ENCODE assay signal across 16 cellular contexts in the genomic region with DNA sequence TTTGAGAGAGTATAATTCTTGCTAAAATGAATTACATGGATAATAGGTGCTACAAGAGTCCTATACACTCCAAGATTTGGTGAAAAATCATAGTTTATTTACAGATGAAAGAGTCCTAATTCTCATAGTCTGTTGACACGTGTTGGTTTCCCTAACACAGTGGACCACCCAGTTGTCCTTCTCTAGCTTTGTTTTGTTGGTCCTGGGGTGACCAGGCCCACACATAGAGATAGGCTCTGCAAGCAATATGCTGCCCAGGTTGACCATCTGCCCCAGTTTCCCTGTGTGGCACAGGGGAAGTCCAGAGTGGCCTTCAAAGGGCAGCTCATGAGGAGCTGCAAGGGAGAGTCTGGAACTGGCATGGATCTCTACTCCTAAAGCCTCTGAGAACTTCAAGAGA.
DNase-seq lines count a peak whose midpoint lies in the region; ATAC-seq and TF ChIP-seq lines count a peak whose summit lies in the region.
"Had no signal": no experiment of that assay in that cellular context is flagged by ENCODE, and none has a peak within 500 bp of the region (broad histone marks: within the 10 kb centered on the region; RNA-seq: fewer than 3 reads in every experiment).

No MANE protein-coding gene starts in this region.

- H4K8ac ChIP-seq in mesenchymal stem cell (ENCODE audit: low read length): peak overlapping the region; percentile 86

- no peaks in the 10 kb centered on the region for H3K27me3 Mint-ChIP-seq in activated CD4-positive, alpha-beta T cell treated with anti-CD3 and anti-CD28 coated beads, Interleukin-2, amount 10 ng/mL, durations not matched to agents 7 days and 5 days
- H3K27me3 Mint-ChIP-seq in T-helper 17 cell: no peaks in the 10 kb centered on the region

- H2AK5ac ChIP-seq in mesenchymal stem cell (ENCODE audit: low read length, severe bottlenecking): peak overlapping the region; percentile 99

- DNase-seq in activated CD4-positive, alpha-beta T cell treated with anti-CD3 and anti-CD28 coated beads, Interleukin-2, amount 10 ng/mL, durations not matched to agents 7 days and 5 days: no peak
- no peak for DNase-seq in activated CD4-positive, alpha-beta T cell treated with anti-CD3 and anti-CD28 coated beads, Interleukin-2, amount 50 U/mL, for 1 hour
- DNase-seq in T-helper 17 cell (no peak), mesenchymal stem cell (no peak), stomach (no peak), SKM-1 treated with dmso at 0.1 percent for 144 hours (lab: John Stamatoyannopoulos, UW; ENCODE audit: unreplicated experiment) (no peak), ecto neural progenitor cell (ENCODE audit: low spot score) (no peak), middle frontal gyrus (ENCODE audit: extremely low spot score, low spot score) (no peak)
- DNase-seq: activated CD8-positive, alpha-beta memory T cell treated with anti-CD3 and anti-CD28 coated beads, Interleukin-2, amount 50 U/mL, for 48 hours; DMS153; hypothalamus; NCI-H2171; T-helper 9 cell had no signal

- H3K27ac ChIP-seq in mesenchymal stem cell (ENCODE audit: low read length, poor library complexity, severe bottlenecking): no peak overlapping the region
- H3K27ac ChIP-seq in stomach: peak overlapping the region in 3 of 5 donors; percentile 77 to 85 (median 82)

- H3K4me2 ChIP-seq in mesenchymal stem cell (ENCODE audit: low read length, poor library complexity, severe bottlenecking): no peak overlapping the region

- TF ChIP-seq CTCF in stomach (IDR thresholded peaks at IDR 0.05): no peak

- peak overlapping the region; percentile 60 to 86 for H3K4ac ChIP-seq in mesenchymal stem cell (ENCODE audit: low read depth in 1 of 2, low read length in 2 of 2)

- no peaks in the 10 kb centered on the region for H3K9me3 ChIP-seq in T-helper 17 cell (ENCODE audit: control insufficient read depth, low read length, poor library complexity, severe bottlenecking)
- H3K9me3 ChIP-seq in mesenchymal stem cell (ENCODE audit: control insufficient read depth, low read length): no peaks in the 10 kb centered on the region
- no peaks in the 10 kb centered on the region for H3K9me3 ChIP-seq in stomach
- H3K9me3 ChIP-seq: suprapubic skin had no signal

- H3K4me1 Mint-ChIP-seq in activated CD4-positive, alpha-beta T cell treated with anti-CD3 and anti-CD28 coated beads, Interleukin-2, amount 10 ng/mL, durations not matched to agents 7 days and 5 days: peaks cover 41% of the 10 kb centered on the region
- peaks cover 30% of the 10 kb centered on the region for H3K4me1 Mint-ChIP-seq in T-helper 17 cell

- H2AFZ ChIP-seq in mesenchymal stem cell (ENCODE audit: low read depth, low read length): no peak overlapping the region

- peak overlapping the region; percentile 98 for H4K91ac ChIP-seq in mesenchymal stem cell (ENCODE audit: low read length)

- H3K23ac ChIP-seq in mesenchymal stem cell (ENCODE audit: low read length in 2 of 2): peak overlapping the region in 1 of 2 experiments; percentile 57

- H3K36me3 ChIP-seq in mesenchymal stem cell (ENCODE audit: control insufficient read depth in 1 of 2, insufficient read depth in 2 of 2, low read depth in 1 of 2, low read length in 2 of 2) (no peaks in the 10 kb centered on the region), stomach (no peaks in the 10 kb centered on the region)
- H3K36me3 ChIP-seq: suprapubic skin had no signal

- peak overlapping the region; percentile 46 for H3K27ac Mint-ChIP-seq in activated CD4-positive, alpha-beta T cell treated with anti-CD3 and anti-CD28 coated beads, Interleukin-2, amount 10 ng/mL, durations not matched to agents 7 days and 5 days
- peak overlapping the region; percentile 91 for H3K27ac Mint-ChIP-seq in T-helper 17 cell

- peak overlapping the region; percentile 82 for H3K9ac ChIP-seq in mesenchymal stem cell (ENCODE audit: low read length)

- no peak for TF ChIP-seq EP300 in stomach (IDR thresholded peaks at IDR 0.05)

- H2BK5ac ChIP-seq in mesenchymal stem cell (ENCODE audit: low read depth, low read length, poor library complexity, severe bottlenecking): peak overlapping the region; percentile 24

- intact Hi-C loops in stomach (cut with DNase I; ENCODE audit: low total_unique reads): no loop called here

- peaks cover 3% of the 10 kb centered on the region for H3K36me3 Mint-ChIP-seq in activated CD4-positive, alpha-beta T cell treated with anti-CD3 and anti-CD28 coated beads, Interleukin-2, amount 10 ng/mL, durations not matched to agents 7 days and 5 days (ENCODE audit: low read depth)
- peaks cover 2% of the 10 kb centered on the region for H3K36me3 Mint-ChIP-seq in T-helper 17 cell (ENCODE audit: low read depth)
- H3K36me3 Mint-ChIP-seq: brain had no signal

- no peaks in the 10 kb centered on the region for H3K27me3 ChIP-seq in mesenchymal stem cell (ENCODE audit: control insufficient read depth in 1 of 2, insufficient read depth in 1 of 2, low read length in 2 of 2)
- H3K27me3 ChIP-seq in stomach: no peaks in the 10 kb centered on the region
- H3K27me3 ChIP-seq: suprapubic skin had no signal

- H3K4me1 ChIP-seq in mesenchymal stem cell (ENCODE audit: control insufficient read depth, insufficient read depth, low read depth, low read length) (peaks cover 20% of the 10 kb centered on the region), stomach (peaks cover 20 to 44% (median 33%) of the 10 kb centered on the region in 4 donors)

- peak overlapping the region; percentile 96 to 100 for H2BK12ac ChIP-seq in mesenchymal stem cell (ENCODE audit: low read length in 2 of 2)

- POLR2A ChIA-PET in activated CD4-positive, alpha-beta T cell treated with anti-CD3 and anti-CD28 coated beads, Interleukin-2, amount 10 ng/mL, durations not matched to agents 7 days and 5 days (lab: Charles Lee): interaction anchor here (0.6 kb wide), 1 partner anchor 34 kb away, joined by 3 read pairs; no protein-coding TSS in a partner anchor

- H2BK120ac ChIP-seq in mesenchymal stem cell (ENCODE audit: low read depth, low read length): peak overlapping the region; percentile 88

- no peak for TF ChIP-seq POLR2A in stomach (IDR thresholded peaks at IDR 0.05)

- H3K14ac ChIP-seq in mesenchymal stem cell (ENCODE audit: low read length in 2 of 2): peak overlapping the region in 1 of 2 experiments; percentile 13

- H3K4me3 ChIP-seq in mesenchymal stem cell (ENCODE audit: insufficient read depth in 1 of 2, low read depth in 1 of 2, low read length in 2 of 2) (no peak overlapping the region), stomach (no peak overlapping the region)
- H3K4me3 ChIP-seq: lung, suprapubic skin had no signal

- H3K4me3 Mint-ChIP-seq in activated CD4-positive, alpha-beta T cell treated with anti-CD3 and anti-CD28 coated beads, Interleukin-2, amount 10 ng/mL, durations not matched to agents 7 days and 5 days: no peak overlapping the region
- no peak overlapping the region for H3K4me3 Mint-ChIP-seq in T-helper 17 cell
- H3K4me3 Mint-ChIP-seq: brain had no signal

- peak overlapping the region; percentile 85 for H2BK15ac ChIP-seq in mesenchymal stem cell (ENCODE audit: low read depth, poor library complexity, severe bottlenecking)

- H3K79me1 ChIP-seq in mesenchymal stem cell (replicated peaks; ENCODE audit: low read length, poor library complexity, severe bottlenecking): peaks cover 16% of the 10 kb centered on the region

- no peak for ATAC-seq in T-helper 17 cell

- CTCF ChIA-PET in activated CD4-positive, alpha-beta T cell treated with anti-CD3 and anti-CD28 coated beads, Interleukin-2, amount 10 ng/mL, durations not matched to agents 7 days and 5 days (lab: Charles Lee): interaction anchor here (0.6 to 0.9 kb wide), 3 partner anchors 34 to 184 kb away, joined by 3 to 5 read pairs (median 3); no protein-coding TSS in a partner anchor

- peak overlapping the region; percentile 96 to 100 for H3K18ac ChIP-seq in mesenchymal stem cell (ENCODE audit: low read depth in 1 of 2, low read length in 2 of 2)

- WGBS in mesenchymal stem cell: 84% methylated on average over 1 of the region's 1 CpG
- WGBS in stomach, 5 donors: 57 to 79% (median 74%) methylated on average over 1 of the region's 1 CpG

- no peaks in the 10 kb centered on the region for H3K9me3 Mint-ChIP-seq in activated CD4-positive, alpha-beta T cell treated with anti-CD3 and anti-CD28 coated beads, Interleukin-2, amount 10 ng/mL, durations not matched to agents 7 days and 5 days
- H3K9me3 Mint-ChIP-seq: brain had no signal
